Comparison of ENCODE assay signal across 17 cellular contexts in the genomic region with DNA sequence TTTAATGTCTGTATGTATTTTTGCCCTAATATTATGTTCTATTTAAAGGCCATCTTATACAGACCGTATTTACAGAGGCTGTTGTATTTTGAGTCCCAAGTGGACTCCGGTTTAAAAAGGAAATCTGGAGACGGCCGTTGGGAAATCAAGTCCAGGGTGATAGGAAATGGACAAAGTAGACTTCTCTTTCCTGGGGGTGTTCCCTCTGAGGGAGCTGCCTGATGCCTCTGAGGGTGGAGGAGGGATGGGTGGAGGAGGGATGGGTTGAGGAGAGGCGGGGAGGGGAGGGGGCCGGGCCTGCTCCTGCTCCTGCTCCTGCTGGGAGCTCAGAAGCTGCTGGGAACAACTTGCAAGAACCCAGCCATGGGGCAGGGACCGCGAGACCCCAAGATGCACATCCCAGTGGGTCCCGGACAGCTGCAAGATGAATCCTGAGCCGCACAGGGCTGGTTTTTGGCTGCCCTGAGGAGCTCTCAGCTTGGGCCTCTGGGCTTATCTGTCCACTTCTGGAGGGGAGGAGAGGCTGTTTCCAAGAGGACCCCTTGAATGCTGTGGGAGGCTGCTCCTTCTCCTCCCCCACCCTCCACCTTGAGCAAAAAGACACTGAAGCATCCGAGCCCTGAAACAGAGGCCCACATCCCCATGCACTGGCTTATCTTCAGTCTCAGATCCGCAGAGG. TPM values are rescaled to one million over a fixed set of nuclear protein-coding genes. Genes with fewer than 3 reads are reported as not detected.
DNase-seq lines count a peak whose midpoint lies in the region; ATAC-seq and TF ChIP-seq lines count a peak whose summit lies in the region.
"Had no signal": no experiment of that assay in that cellular context is flagged by ENCODE, and none has a peak within 500 bp of the region (broad histone marks: within the 10 kb centered on the region; RNA-seq: fewer than 3 reads in every experiment).

No MANE protein-coding gene starts in this region.

- no peaks in the 10 kb centered on the region for H3K9me3 ChIP-seq in HEK293 (ENCODE audit: control insufficient read depth, insufficient read depth, low read depth, low read length)
- H3K9me3 ChIP-seq in hepatocyte (ENCODE audit: low read depth) = no peaks in the 10 kb centered on the region
- H3K9me3 ChIP-seq: BE2C, HAP-1 had no signal

- H3K36me3 ChIP-seq in HEK293 (ENCODE audit: control insufficient read depth in 2 of 2, insufficient read depth in 1 of 2, low read length in 2 of 2) (no peaks in the 10 kb centered on the region), hepatocyte (replicated peaks; ENCODE audit: insufficient read depth, low read depth) (no peaks in the 10 kb centered on the region)
- H3K36me3 ChIP-seq: BE2C, HAP-1 had no signal

- POLR2A ChIA-PET in HEK293 (lab: Yijun Ruan, JAX) = no interaction called here
- POLR2A ChIA-PET in WTC11 (lab: Charles Lee) = no interaction called here

- H3K4me3 Mint-ChIP-seq in WTC11 = no peak overlapping the region
- H3K4me3 Mint-ChIP-seq: CD14-positive monocyte; CD8-positive, alpha-beta T cell; HFFc6; IgD-negative memory B cell had no signal

- WGBS in hepatocyte (ENCODE audit: low lambda C conversion rate, missing lambda C conversion rate) = 79% methylated on average over 11 of the region's 12 CpGs

- no peak for ATAC-seq in WTC11
- no peak for ATAC-seq in activated CD4-positive, CD25-positive, alpha-beta regulatory T cell treated with anti-CD3 and anti-CD28 coated beads, Interleukin-2, amount 50 U/mL, for 24 hours
- ATAC-seq: CD8-positive, alpha-beta T cell had no signal

- no peaks in the 10 kb centered on the region for H3K9me2 ChIP-seq in hepatocyte (replicated peaks; ENCODE audit: insufficient read depth)

- TF ChIP-seq CTCF in HEK293 (tag by site-specific recombination; IDR thresholded peaks at IDR 0.05) (no peak), WTC11 (IDR thresholded peaks at IDR 0.05) (no peak), hepatocyte (IDR thresholded peaks at IDR 0.05; ENCODE audit: poor library complexity) (no peak)

- CTCF ChIA-PET in HEK293 (lab: Yijun Ruan, JAX) = interaction anchor here (1.0 to 1.4 kb wide), 2 partner anchors 13 to 82 kb away, joined by 3 to 5 read pairs; no protein-coding TSS in a partner anchor
- CTCF ChIA-PET in WTC11 (lab: Charles Lee) = interaction anchor here (0.5 to 4.9 kb wide), 3 partner anchors 10 to 813 kb away, joined by 3 to 54 read pairs (median 3); no protein-coding TSS in a partner anchor

- no peaks in the 10 kb centered on the region for H4K20me1 ChIP-seq in hepatocyte (ENCODE audit: insufficient read depth, poor library complexity, severe bottlenecking)

- H3K79me2 ChIP-seq in hepatocyte = no peaks in the 10 kb centered on the region

- H3K9me3 Mint-ChIP-seq in WTC11 = no peaks in the 10 kb centered on the region
- H3K9me3 Mint-ChIP-seq: CD8-positive, alpha-beta T cell; HFFc6; IgD-negative memory B cell had no signal

- no peaks in the 10 kb centered on the region; the same call in 1 of the 2 replicates for H3K27me3 Mint-ChIP-seq in WTC11 (ENCODE audit: low read depth)

- H3K4me1 ChIP-seq in HEK293 (ENCODE audit: control insufficient read depth, insufficient read depth, low read length) (no peaks in the 10 kb centered on the region), hepatocyte (ENCODE audit: insufficient read depth) (no peaks in the 10 kb centered on the region)
- H3K4me1 ChIP-seq: BE2C, HAP-1 had no signal

- no peak overlapping the region for H3K4me3 ChIP-seq in HEK293 (ENCODE audit: low read depth, low read length)
- no peak overlapping the region for H3K4me3 ChIP-seq in hepatocyte
- H3K4me3 ChIP-seq: HAP-1 had no signal

- H3K27ac Mint-ChIP-seq in WTC11 = no peak overlapping the region
- H3K27ac Mint-ChIP-seq: CD14-positive monocyte; CD8-positive, alpha-beta T cell; HFFc6; IgD-negative memory B cell had no signal

- no peaks in the 10 kb centered on the region for H3K36me3 Mint-ChIP-seq in WTC11
- H3K36me3 Mint-ChIP-seq: CD14-positive monocyte; CD8-positive, alpha-beta T cell; IgD-negative memory B cell had no signal

- no peak overlapping the region for H3K27ac ChIP-seq in HEK293 (ENCODE audit: extremely low read depth, low read depth, low read length)
- peak overlapping the region; percentile 47 for H3K27ac ChIP-seq in hepatocyte

- peaks cover 8% of the 10 kb centered on the region for H3K4me1 Mint-ChIP-seq in WTC11
- H3K4me1 Mint-ChIP-seq: CD14-positive monocyte, IgD-negative memory B cell had no signal

- H2AFZ ChIP-seq in hepatocyte = no peak overlapping the region

- peaks cover 6% of the 10 kb centered on the region for H3K27me3 ChIP-seq in hepatocyte
- H3K27me3 ChIP-seq: BE2C had no signal

- DNase-seq in WTC11 (ENCODE audit: low spot score) (no peak), hepatocyte (ENCODE audit: low spot score) (no peak), retina (peak; percentile 53), NCI-H446 (lab: John Stamatoyannopoulos, UW) (no peak), amniotic stem cell (lab: John Stamatoyannopoulos, UW) (no peak)
- DNase-seq: CD8-positive, alpha-beta T cell; COR-L47; DND-41; GDM1; HFFc6 had no signal

- peak overlapping the region; percentile 53 for H3K4me2 ChIP-seq in hepatocyte

TF ChIP-seq in HEK293, 187 proteins besides CTCF, POLR2A, EP300 and RAD21:
- TF ChIP-seq, protein P1, sequence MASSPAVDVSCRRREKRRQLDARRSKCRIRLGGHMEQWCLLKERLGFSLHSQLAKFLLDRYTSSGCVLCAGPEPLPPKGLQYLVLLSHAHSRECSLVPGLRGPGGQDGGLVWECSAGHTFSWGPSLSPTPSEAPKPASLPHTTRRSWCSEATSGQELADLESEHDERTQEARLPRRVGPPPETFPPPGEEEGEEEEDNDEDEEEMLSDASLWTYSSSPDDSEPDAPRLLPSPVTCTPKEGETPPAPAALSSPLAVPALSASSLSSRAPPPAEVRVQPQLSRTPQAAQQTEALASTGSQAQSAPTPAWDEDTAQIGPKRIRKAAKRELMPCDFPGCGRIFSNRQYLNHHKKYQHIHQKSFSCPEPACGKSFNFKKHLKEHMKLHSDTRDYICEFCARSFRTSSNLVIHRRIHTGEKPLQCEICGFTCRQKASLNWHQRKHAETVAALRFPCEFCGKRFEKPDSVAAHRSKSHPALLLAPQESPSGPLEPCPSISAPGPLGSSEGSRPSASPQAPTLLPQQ (tag by site-specific recombination; IDR thresholded peaks at IDR 0.05) = no peak
- TF ChIP-seq ZNF341 (tag by site-specific recombination; IDR thresholded peaks at IDR 0.05; ENCODE audit: low read depth) = peak; percentile 38; the same call in 1 of the 2 replicates

TF ChIP-seq in WTC11, 78 proteins besides CTCF, POLR2A, EP300 and RAD21:
- TF ChIP-seq ZNF263 (CRISPR knock-in tag; IDR thresholded peaks at IDR 0.05; ENCODE audit: low read depth) (peak; percentile 57; the same call in 1 of the 2 replicates), ERG (CRISPR knock-in tag; IDR thresholded peaks at IDR 0.05) (no peak)
TF ChIP-seq in WTC11: peak in this region for 1.

RNA-seq across cellular contexts. Expression of gene ACTL8, which starts 12.0 kb away (rescaled TPM):
- total RNA-seq in WTC11 (2021) (0.80 to 1.6 TPM (median 0.87 TPM) in 3 replicates), hepatocyte (not detected in 2 replicates)
- polyA plus RNA-seq in hepatocyte = 0.34 TPM in 1 of 2 replicates, not detected in the other
- total RNA-seq: CD8-positive, alpha-beta T cell had no signal
- polyA plus RNA-seq: AG04450, CD14-positive monocyte, IgD-negative memory B cell had no signal
